9 cellular contexts compared by ENCODE assay signal in genomic region chrX:88621278-88621677, GRCh38.
"Had no signal": no experiment of that assay in that cellular context is flagged by ENCODE, and none has a peak within 500 bp of the region (broad histone marks: within the 10 kb centered on the region; RNA-seq: fewer than 3 reads in every experiment).

No MANE protein-coding gene starts in this region.

- DNase-seq: GM23248, GOT3, H7, HFFc6, KBM-7 had no signal

- H3K4me3 ChIP-seq: GM23248, HAP-1 had no signal

- H3K4me1 ChIP-seq: HAP-1 had no signal

- H3K27ac ChIP-seq: GM23248, HL-60 had no signal

- ATAC-seq: HCT116, HepG2 had no signal

- H3K9me3 ChIP-seq: HAP-1 had no signal

- H2AFZ ChIP-seq: GM23248 had no signal

- H3K36me3 ChIP-seq: HAP-1 had no signal

- H3K9ac ChIP-seq: GM23248 had no signal

- FAIRE-seq: HepG2 had no signal
